27 cellular contexts compared by ENCODE assay signal in the genomic region with DNA sequence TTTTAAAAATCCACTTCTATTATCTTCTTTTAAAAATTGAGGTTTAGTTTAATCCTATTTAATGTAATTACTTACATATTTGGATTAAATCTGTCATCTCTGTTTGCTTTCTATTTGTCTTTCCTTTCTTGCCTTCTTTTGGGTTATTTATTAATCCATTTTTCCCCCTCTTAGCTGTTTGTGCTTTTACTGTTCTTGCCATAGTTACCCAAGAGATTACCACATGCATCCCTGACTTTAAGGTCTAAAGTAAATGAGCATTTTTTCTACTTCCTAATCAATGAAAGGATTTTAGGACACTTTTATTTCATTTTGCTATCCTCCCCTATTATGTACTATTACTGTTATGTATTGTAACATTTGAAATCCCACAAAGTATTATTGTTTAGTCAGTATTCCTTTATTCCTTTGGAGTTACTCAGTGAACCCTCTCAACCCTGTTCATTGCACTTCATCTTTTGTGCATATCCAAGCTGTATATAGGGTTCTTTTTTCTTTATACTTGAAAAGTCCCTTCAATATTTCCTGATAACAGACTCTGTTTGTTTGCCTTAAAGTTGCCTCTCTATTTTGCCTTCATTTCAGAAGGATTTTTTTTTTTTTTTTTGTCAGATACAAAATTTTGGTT.
DNase-seq lines count a peak whose midpoint lies in the region; ATAC-seq and TF ChIP-seq lines count a peak whose summit lies in the region.
"Had no signal": no experiment of that assay in that cellular context is flagged by ENCODE, and none has a peak within 500 bp of the region (broad histone marks: within the 10 kb centered on the region; RNA-seq: fewer than 3 reads in every experiment).

No MANE protein-coding gene starts in this region.

- H3K4me3 ChIP-seq in PC-9 (no peak overlapping the region), left lung (no peak overlapping the region)
- H3K4me3 ChIP-seq: MG63, psoas muscle had no signal

- peaks cover 27% of the 10 kb centered on the region for H3K79me2 ChIP-seq in PC-9 (ENCODE audit: low read depth)

- CTCF ChIA-PET in PC-9 (lab: Charles Lee), result no interaction called here

- H3K36me3 ChIP-seq in PC-9 (ENCODE audit: low read depth) (0 out of 2 replicates have a peak, but pooled peaks cover 5% of the 10 kb centered on the region), left lung (peaks cover 0 to under 1% of the 10 kb centered on the region in 2 donors)

- no peak overlapping the region for H3K4me3 Mint-ChIP-seq in chondrocyte (ENCODE audit: unreplicated experiment)
- no peak overlapping the region for H3K4me3 Mint-ChIP-seq in stimulated activated naive B cell treated with anti-CD40 and anti-IgM and Interleukin-4, amounts not matched to agents 10 μg/mL and 1 μg/mL and 100 μg/mL, for 72 hours
- H3K4me3 Mint-ChIP-seq: activated naive CD8-positive, alpha-beta T cell treated with anti-CD3 and anti-CD28 coated beads, Interleukin-2, amount 10 ng/mL, durations not matched to agents 7 days and 5 days; nephron progenitor cell had no signal

- H3K9me3 ChIP-seq in PC-9 (ENCODE audit: insufficient read depth, low read depth), result no peaks in the 10 kb centered on the region
- no peaks in the 10 kb centered on the region for H3K9me3 ChIP-seq in left lung
- H3K9me3 ChIP-seq: psoas muscle had no signal

- no peak overlapping the region for H2AFZ ChIP-seq in PC-9

- DNase-seq in DMS53 (lab: John Stamatoyannopoulos, UW), result peak; percentile 35
- DNase-seq in DMS53 treated with DMSO at 0.1 percent for 48 hours (lab: John Stamatoyannopoulos, UW; ENCODE audit: unreplicated experiment), result no peak
- DNase-seq in chondrocyte (ENCODE audit: low spot score), result no peak
- DNase-seq in left kidney (ENCODE audit: low read depth, low spot score), result peak; percentile 11
- DNase-seq in stimulated activated naive B cell treated with anti-CD40 and anti-IgM and Interleukin-4, amounts not matched to agents 10 μg/mL and 1 μg/mL and 100 μg/mL, for 72 hours, result no peak
- DNase-seq in PC-9, result no peak
- no peak for DNase-seq in activated CD4-positive, alpha-beta T cell treated with anti-CD3 and anti-CD28 coated beads for 48 hours
- no peak for DNase-seq in left lung
- DNase-seq: activated CD8-positive, alpha-beta memory T cell treated with anti-CD3 and anti-CD28 coated beads, Interleukin-2, amount 50 U/mL, for 48 hours; activated naive CD8-positive, alpha-beta T cell treated with anti-CD3 and anti-CD28 coated beads, Interleukin-2, amount 10 ng/mL, durations not matched to agents 7 days and 5 days; AML-193; effector CD8-positive, alpha-beta T cell; foreskin melanocyte; left colon; MG63; NCI-H1694; NCI-H2171; NCI-H526 treated with DMSO at 0.1 percent for 48 hours; nephron progenitor cell; psoas muscle; SK-N-SH; stimulated activated CD4-positive, alpha-beta T cell treated with anti-CD3 and anti-CD28 coated beads, Interleukin-2, amount 100 ng/mL, for 48 hours; stimulated activated naive CD8-positive, alpha-beta T cell treated with anti-CD3 and anti-CD28 coated beads, Interleukin-15, Interleukin-2, amounts not matched to agents 100 U/mL and 50 U/mL, for 24 hours; T-helper 2 cell had no signal

- H3K27ac ChIP-seq in PC-9, result no peak overlapping the region
- H3K27ac ChIP-seq in left lung, result no peak overlapping the region
- H3K27ac ChIP-seq: 22Rv1, psoas muscle had no signal

- H3F3A ChIP-seq in PC-9 (ENCODE audit: insufficient read depth, low read depth), result no peaks in the 10 kb centered on the region

- intact Hi-C loops in PC-9 (cut with micrococcal nuclease; ENCODE audit: unreplicated experiment) (no loop called here), left lung (cut with DNase I) (no loop called here)

- no TSS peak for BruUV-seq in PC-9 (replicated peaks; lab: Mats Ljungman, UMichigan)

- peak overlapping the region; percentile 43 for H3K27ac Mint-ChIP-seq in chondrocyte (ENCODE audit: unreplicated experiment)
- H3K27ac Mint-ChIP-seq in stimulated activated naive B cell treated with anti-CD40 and anti-IgM and Interleukin-4, amounts not matched to agents 10 μg/mL and 1 μg/mL and 100 μg/mL, for 72 hours, result peak overlapping the region; percentile 1
- H3K27ac Mint-ChIP-seq: activated naive CD8-positive, alpha-beta T cell treated with anti-CD3 and anti-CD28 coated beads, Interleukin-2, amount 10 ng/mL, durations not matched to agents 7 days and 5 days; activated T-helper 2 cell treated with anti-CD3 and anti-CD28 coated beads, Interferon-gamma antibody, Interleukin-2, Interleukin-4, amounts not matched to agents 10 μg/mL and 5 μg/mL and 100 μg/mL, durations not matched to agents 14 hours and 24 hours and 36 hours; nephron progenitor cell had no signal

- no peaks in the 10 kb centered on the region for H4K20me1 ChIP-seq in PC-9 (ENCODE audit: insufficient read depth)

- H3K27me3 ChIP-seq in PC-9 (ENCODE audit: insufficient read depth, low read depth), result no peaks in the 10 kb centered on the region
- H3K27me3 ChIP-seq in left lung, result no peaks in the 10 kb centered on the region
- H3K27me3 ChIP-seq: MG63 had no signal

- no peak overlapping the region for H3K4me2 ChIP-seq in PC-9
- H3K4me2 ChIP-seq: SK-N-SH had no signal

- peaks cover 24% of the 10 kb centered on the region for H3K36me3 Mint-ChIP-seq in chondrocyte (ENCODE audit: low read depth)
- H3K36me3 Mint-ChIP-seq in stimulated activated naive B cell treated with anti-CD40 and anti-IgM and Interleukin-4, amounts not matched to agents 10 μg/mL and 1 μg/mL and 100 μg/mL, for 72 hours, result peaks cover 48 to 74% of the 10 kb centered on the region in 2 donors

- no peaks in the 10 kb centered on the region for H3K9me2 ChIP-seq in PC-9 (ENCODE audit: insufficient read depth)
- H3K9me2 ChIP-seq: SK-N-SH had no signal

- H3K27me3 Mint-ChIP-seq in chondrocyte (ENCODE audit: low read depth), result no peaks in the 10 kb centered on the region
- H3K27me3 Mint-ChIP-seq in stimulated activated naive B cell treated with anti-CD40 and anti-IgM and Interleukin-4, amounts not matched to agents 10 μg/mL and 1 μg/mL and 100 μg/mL, for 72 hours, result no peaks in the 10 kb centered on the region
- H3K27me3 Mint-ChIP-seq: activated naive CD8-positive, alpha-beta T cell treated with anti-CD3 and anti-CD28 coated beads, Interleukin-2, amount 10 ng/mL, durations not matched to agents 7 days and 5 days had no signal

- POLR2A ChIA-PET in PC-9 (lab: Charles Lee; ENCODE audit: unreplicated experiment), result no interaction called here

- peaks cover 27% of the 10 kb centered on the region for H3K9me3 Mint-ChIP-seq in chondrocyte (ENCODE audit: low read depth)
- H3K9me3 Mint-ChIP-seq in stimulated activated naive B cell treated with anti-CD40 and anti-IgM and Interleukin-4, amounts not matched to agents 10 μg/mL and 1 μg/mL and 100 μg/mL, for 72 hours, result peaks cover 14 to 15% of the 10 kb centered on the region in 2 donors

- ATAC-seq in stimulated activated naive B cell treated with anti-CD40 and anti-IgM and Interleukin-4, amounts not matched to agents 10 μg/mL and 1 μg/mL and 100 μg/mL, for 72 hours (replicated peaks), result no peak
- no peak for ATAC-seq in left lung
- ATAC-seq: esophagus mucosa; left colon; psoas muscle; stimulated activated naive CD8-positive, alpha-beta T cell treated with anti-CD3 and anti-CD28 coated beads, Interleukin-15, Interleukin-2, amounts not matched to agents 100 U/mL and 50 U/mL, for 24 hours had no signal

- peaks cover 74% of the 10 kb centered on the region for H3K4me1 Mint-ChIP-seq in chondrocyte (ENCODE audit: low read depth)
- H3K4me1 Mint-ChIP-seq in stimulated activated naive B cell treated with anti-CD40 and anti-IgM and Interleukin-4, amounts not matched to agents 10 μg/mL and 1 μg/mL and 100 μg/mL, for 72 hours, result peaks cover 50 to 89% of the 10 kb centered on the region in 2 donors
- H3K4me1 Mint-ChIP-seq: nephron progenitor cell had no signal

- no peak for TF ChIP-seq CTCF in chondrocyte (IDR thresholded peaks at IDR 0.05)
- no peak for TF ChIP-seq CTCF in PC-9 (conservative IDR thresholded peaks at IDR 0.05)
- TF ChIP-seq CTCF in left lung (IDR thresholded peaks at IDR 0.05), result no peak

- H3K4me1 ChIP-seq in PC-9 (replicated peaks; ENCODE audit: insufficient read depth), result no peaks in the 10 kb centered on the region
- H3K4me1 ChIP-seq in left lung, result peaks cover 6 to 56% of the 10 kb centered on the region in 2 donors

Comparison
In these comparisons a context has a peak if more than half of its experiments do, and no peak if none do; other contexts are left out.
1. DNase-seq: peak in DMS53 (single experiment) and left kidney (single experiment); none in DMS53 treated with DMSO at 0.1 percent for 48 hours (single experiment), chondrocyte (single experiment), stimulated activated naive B cell treated with anti-CD40 and anti-IgM and Interleukin-4, amounts not matched to agents 10 μg/mL and 1 μg/mL and 100 μg/mL, for 72 hours (single experiment), PC-9 (0 of 2), activated CD4-positive, alpha-beta T cell treated with anti-CD3 and anti-CD28 coated beads for 48 hours (single experiment) and left lung (0 of 2).